ENCODE assay signal across 7 cellular contexts in the genomic region with DNA sequence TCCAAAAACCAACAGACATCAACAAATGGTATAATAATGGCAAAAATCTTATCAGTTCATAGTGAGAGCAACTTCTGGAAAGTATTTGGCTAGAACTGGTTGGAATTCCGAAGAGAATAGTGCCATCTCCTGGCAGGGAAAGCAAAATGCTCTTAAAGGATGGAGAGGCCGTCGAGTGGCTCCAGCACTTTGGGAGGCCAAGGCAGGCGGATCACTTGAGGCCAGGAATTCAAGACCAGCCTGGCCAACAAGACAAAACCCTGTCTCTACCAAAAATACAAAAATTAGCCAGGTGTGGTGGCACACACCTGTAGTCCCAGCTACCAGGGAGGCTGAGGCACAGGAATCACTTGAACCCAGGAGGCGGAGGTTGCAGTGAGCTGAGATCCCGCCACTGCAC. TPM values are rescaled to one million over a fixed set of nuclear protein-coding genes. Genes with fewer than 3 reads are reported as not detected.
DNase-seq lines count a peak whose midpoint lies in the region; TF ChIP-seq lines count a peak whose summit lies in the region.
"Not testable (repeated sequence)": the region's sequence is repeated elsewhere in the genome, so short reads cannot be mapped to it uniquely, and the experiment has no call there.

No MANE protein-coding gene starts in this region.

- not testable (repeated sequence) for H3K4me3 Mint-ChIP-seq in nephron progenitor cell

- not testable (repeated sequence) for H3K27me3 Mint-ChIP-seq in nephron progenitor cell (ENCODE audit: low read depth, poor library complexity)

- H3K27me3 ChIP-seq in left ventricle myocardium inferior (ENCODE audit: low read depth): not testable (repeated sequence)

- H3K4me1 ChIP-seq in left ventricle myocardium inferior: not testable (repeated sequence)

- H3K36me3 ChIP-seq in left ventricle myocardium inferior: peaks cover 80% of the 10 kb centered on the region

- not testable (repeated sequence) for H3K27ac Mint-ChIP-seq in nephron progenitor cell

- H3K4me1 Mint-ChIP-seq in nephron progenitor cell: not testable (repeated sequence)

- peaks cover 32% of the 10 kb centered on the region for H3K9me3 Mint-ChIP-seq in nephron progenitor cell

- peak; percentile 63 for TF ChIP-seq CTCF in left ventricle myocardium inferior (IDR thresholded peaks at IDR 0.05; ENCODE audit: borderline replicate concordance)
- peak; percentile 46 for TF ChIP-seq CTCF in nephron progenitor cell (IDR thresholded peaks at IDR 0.05)

- not testable (repeated sequence) for H3K9me3 ChIP-seq in left ventricle myocardium inferior (replicated peaks)

- intact Hi-C loops in left ventricle myocardium inferior (cut with micrococcal nuclease): not testable (repeated sequence)

- not testable (repeated sequence) for H3K4me3 ChIP-seq in left ventricle myocardium inferior

- H3K27ac ChIP-seq in left ventricle myocardium inferior (replicated peaks): not testable (repeated sequence)

- DNase-seq in DMS79 (lab: John Stamatoyannopoulos, UW) (peak; percentile 1), HuH-7.5 (ENCODE audit: low spot score) (peak; percentile 38), NCI-H446 (lab: John Stamatoyannopoulos, UW) (peak; percentile 38 to 61), SW 1271 (lab: John Stamatoyannopoulos, UW) (peak; percentile 25 to 26), cerebellum (ENCODE audit: low spot score) (peak; percentile 63)
- not testable (repeated sequence) for DNase-seq in left ventricle myocardium inferior, nephron progenitor cell

- peaks cover 85% of the 10 kb centered on the region for H3K36me3 Mint-ChIP-seq in nephron progenitor cell (ENCODE audit: low read depth)

RNA-seq across cellular contexts. Expression of gene SF3A3, which starts 14.7 kb away (rescaled TPM):
- total RNA-seq in cerebellum (51.5 TPM), left ventricle myocardium inferior (29.5 TPM)

RNA-seq across cellular contexts. Expression of gene INPP5B, which starts 28.2 kb away (rescaled TPM):
- total RNA-seq in cerebellum (17.7 TPM), left ventricle myocardium inferior (10.9 TPM)

RNA-seq across cellular contexts. Expression of gene FHL3, which starts 30.2 kb away (rescaled TPM):
- 6.1 TPM for total RNA-seq in cerebellum
- total RNA-seq in left ventricle myocardium inferior: 15.8 TPM

RNA-seq across cellular contexts. Expression of gene UTP11, which starts 37.5 kb away (rescaled TPM):
- total RNA-seq in cerebellum (23.2 TPM), left ventricle myocardium inferior (39.6 TPM)
